ENCODE assay signal across 27 cellular contexts in genomic region chr15:80396094-80396493, GRCh38. TPM values are rescaled to one million over a fixed set of nuclear protein-coding genes. Genes with fewer than 3 reads are reported as not detected.
"Had no signal": no experiment of that assay in that cellular context is flagged by ENCODE, and none has a peak within 500 bp of the region (broad histone marks: within the 10 kb centered on the region; RNA-seq: fewer than 3 reads in every experiment).

No MANE protein-coding gene starts in this region.

- H3K27ac Mint-ChIP-seq: activated CD4-positive, alpha-beta memory T cell treated with anti-CD3 and anti-CD28 coated beads, Interleukin-2, amount 10 ng/mL, durations not matched to agents 7 days and 5 days; activated CD4-positive, alpha-beta T cell treated with anti-CD3 and anti-CD28 coated beads, Interleukin-2, amount 10 ng/mL, durations not matched to agents 24 days and 14 days; activated naive CD4-positive, alpha-beta T cell treated with anti-CD3 and anti-CD28 coated beads for 36 hours; activated naive CD8-positive, alpha-beta T cell; activated T-helper 17 cell treated with anti-CD3 and anti-CD28 coated beads, Interleukin-2, amount 50 U/mL, for 72 hours; brain; T-helper 2 cell treated with Interferon-gamma antibody and Interleukin-4, amounts not matched to agents 5 μg/mL and 100 μg/mL, for 36 hours had no signal

- DNase-seq: activated CD4-positive, alpha-beta memory T cell treated with anti-CD3 and anti-CD28 coated beads, Interleukin-2, amount 10 ng/mL, durations not matched to agents 7 days and 5 days; activated CD4-positive, alpha-beta T cell treated with anti-CD3 and anti-CD28 coated beads, Interleukin-2, amount 10 ng/mL, durations not matched to agents 24 days and 14 days; activated CD4-positive, CD25-positive, alpha-beta regulatory T cell treated with anti-CD3 and anti-CD28 coated beads, Interleukin-2, amount 50 U/mL, for 72 hours; activated gamma-delta T cell; activated naive CD4-positive, alpha-beta T cell treated with anti-CD3 and anti-CD28 coated beads for 36 hours; activated T-cell treated with anti-CD3 and anti-CD28 coated beads for 4 hours; activated T-cell treated with anti-CD3 and anti-CD28 coated beads, Interleukin-2, amount 50 U/mL, for 48 hours; amygdala; KG1; NCI-H1092; NCI-H1417 treated with DMSO at 0.1 percent for 48 hours; NCI-H1694; NCI-H2029; NCI-H2107; NCI-H2171 treated with DMSO at 0.1 percent for 48 hours; NCI-H226; Peyer's patch; Right ventricle myocardium superior; SJCRH30; SK-N-SH had no signal

- ATAC-seq: activated T-helper 17 cell treated with anti-CD3 and anti-CD28 coated beads, Interleukin-2, amount 50 U/mL, for 72 hours had no signal

- H3K4me1 Mint-ChIP-seq: activated CD4-positive, alpha-beta memory T cell treated with anti-CD3 and anti-CD28 coated beads, Interleukin-2, amount 10 ng/mL, durations not matched to agents 7 days and 5 days; activated CD4-positive, alpha-beta T cell treated with anti-CD3 and anti-CD28 coated beads, Interleukin-2, amount 10 ng/mL, durations not matched to agents 24 days and 14 days; activated T-helper 17 cell treated with anti-CD3 and anti-CD28 coated beads, Interleukin-2, amount 50 U/mL, for 72 hours; central memory CD8-positive, alpha-beta T cell had no signal

- H3K36me3 Mint-ChIP-seq: activated naive CD8-positive, alpha-beta T cell; brain had no signal

- H3K4me3 Mint-ChIP-seq: activated CD4-positive, alpha-beta memory T cell treated with anti-CD3 and anti-CD28 coated beads, Interleukin-2, amount 10 ng/mL, durations not matched to agents 7 days and 5 days; activated CD4-positive, alpha-beta T cell treated with anti-CD3 and anti-CD28 coated beads, Interleukin-2, amount 10 ng/mL, durations not matched to agents 24 days and 14 days; activated naive CD4-positive, alpha-beta T cell treated with anti-CD3 and anti-CD28 coated beads for 36 hours; activated naive CD8-positive, alpha-beta T cell; activated T-helper 17 cell treated with anti-CD3 and anti-CD28 coated beads, Interleukin-2, amount 50 U/mL, for 72 hours; brain; central memory CD8-positive, alpha-beta T cell; T-helper 2 cell treated with Interferon-gamma antibody and Interleukin-4, amounts not matched to agents 5 μg/mL and 100 μg/mL, for 36 hours had no signal

- H3K9me3 Mint-ChIP-seq: activated CD4-positive, alpha-beta memory T cell treated with anti-CD3 and anti-CD28 coated beads, Interleukin-2, amount 10 ng/mL, durations not matched to agents 7 days and 5 days; activated CD4-positive, alpha-beta T cell treated with anti-CD3 and anti-CD28 coated beads, Interleukin-2, amount 10 ng/mL, durations not matched to agents 24 days and 14 days; activated naive CD4-positive, alpha-beta T cell treated with anti-CD3 and anti-CD28 coated beads for 36 hours; activated T-helper 17 cell treated with anti-CD3 and anti-CD28 coated beads, Interleukin-2, amount 50 U/mL, for 72 hours; central memory CD8-positive, alpha-beta T cell; T-helper 2 cell treated with Interferon-gamma antibody and Interleukin-4, amounts not matched to agents 5 μg/mL and 100 μg/mL, for 36 hours had no signal

RNA-seq across cellular contexts. Expression of gene ARNT2, which starts 8.1 kb away (rescaled TPM):
- total RNA-seq: activated CD4-positive, alpha-beta memory T cell treated with anti-CD3 and anti-CD28 coated beads, Interleukin-2, amount 10 ng/mL, durations not matched to agents 7 days and 5 days; activated CD4-positive, alpha-beta T cell treated with anti-CD3 and anti-CD28 coated beads, Interleukin-2, amount 10 ng/mL, durations not matched to agents 24 days and 14 days; activated CD8-positive, alpha-beta memory T cell treated with anti-CD3 and anti-CD28 coated beads for 36 hours; T-helper 1 cell treated with Interleukin-12 subunit alpha and Interleukin-12 subunit beta and Interleukin-4 antibody, amounts not matched to agents 30 ng/mL and 1 ng/mL, for 36 hours had no signal
